ENCODE assay signal across 8 cellular contexts in genomic region chr9:133199648-133200321, GRCh38. TPM values are rescaled to one million over a fixed set of nuclear protein-coding genes. Genes with fewer than 3 reads are reported as not detected.
DNase-seq lines count a peak whose midpoint lies in the region; ATAC-seq and TF ChIP-seq lines count a peak whose summit lies in the region.

No MANE protein-coding gene starts in this region.

- 34 to 49% methylated on average over 29 to 41 of the region's 44 CpGs for WGBS in body of pancreas, 2 donors
- 46 to 49% methylated on average over 27 to 38 of the region's 44 CpGs for WGBS in thyroid gland, 2 donors

- intact Hi-C loops in body of pancreas (cut with DNase I) = no loop called here
- intact Hi-C loops in thyroid gland (cut with DNase I) = no loop called here

- TF ChIP-seq CTCF in body of pancreas (IDR thresholded peaks at IDR 0.05) (peak in 5 of 7 experiments; percentile 13 to 46 (median 26)), thyroid gland (IDR thresholded peaks at IDR 0.05) (peak in 2 of 6 experiments; percentile 34 to 44)

- ATAC-seq in body of pancreas (peak; percentile 63), HG03457 (IDR thresholded peaks at IDR 0.05; ENCODE audit: unreplicated experiment) (no peak), HG03442 (IDR thresholded peaks at IDR 0.05; ENCODE audit: unreplicated experiment) (no peak)

- H3K27ac ChIP-seq in body of pancreas (peak overlapping the region in 1 of 4 donors; percentile 12), mucosa of rectum (ENCODE audit: low read depth in 2 of 2, low read length in 2 of 2) (no peak overlapping the region), thyroid gland (peak overlapping the region in 1 of 3 donors; percentile 60)

- H3K9ac ChIP-seq in mucosa of rectum (ENCODE audit: low read depth in 1 of 2, low read length in 2 of 2) = peak overlapping the region in 1 of 2 donors; percentile 23

- TF ChIP-seq POLR2A in body of pancreas (IDR thresholded peaks at IDR 0.05) (no peak), thyroid gland (IDR thresholded peaks at IDR 0.05) (no peak)

- no peaks in the 10 kb centered on the region for H3K36me3 ChIP-seq in body of pancreas (replicated peaks in 1 of 2; ENCODE audit: insufficient read depth in 1 of 2, low read depth in 2 of 2)
- H3K36me3 ChIP-seq in mucosa of rectum (ENCODE audit: control insufficient read depth in 2 of 2, insufficient read depth in 2 of 2, low read length in 2 of 2) = no peaks in the 10 kb centered on the region
- H3K36me3 ChIP-seq in thyroid gland = no peaks in the 10 kb centered on the region

- H3K4me3 ChIP-seq in body of pancreas (peak overlapping the region in 1 of 2 donors; percentile 16), mucosa of rectum (ENCODE audit: low read length in 2 of 2) (peak overlapping the region; percentile 51 to 65), thyroid gland (replicated peaks in 1 of 3) (peak overlapping the region in 1 of 3 donors; percentile 24)

- H3K27me3 ChIP-seq in body of pancreas (no peaks in the 10 kb centered on the region), mucosa of rectum (ENCODE audit: control insufficient read depth in 2 of 2, insufficient read depth in 2 of 2, low read length in 2 of 2) (no peaks in the 10 kb centered on the region), thyroid gland (no peaks in the 10 kb centered on the region)

- H3K9me3 ChIP-seq in body of pancreas = no peaks in the 10 kb centered on the region
- no peaks in the 10 kb centered on the region for H3K9me3 ChIP-seq in mucosa of rectum (ENCODE audit: control insufficient read depth in 2 of 2, low read length in 2 of 2)
- no peaks in the 10 kb centered on the region for H3K9me3 ChIP-seq in thyroid gland

- DNase-seq in NCI-H1417 (lab: John Stamatoyannopoulos, UW) = peak; percentile 8 to 78 (median 67)
- DNase-seq in NCI-H1417 treated with DMSO at 0.1 percent for 48 hours (lab: John Stamatoyannopoulos, UW) = no peak
- peak in 3 of 4 donors; percentile 27 to 62 (median 34) for DNase-seq in body of pancreas
- DNase-seq in thyroid gland = peak; percentile 56 to 58
- DNase-seq in NCI-H345 (lab: John Stamatoyannopoulos, UW) = no peak

- H3K4me1 ChIP-seq in body of pancreas (no peaks in the 10 kb centered on the region), mucosa of rectum (ENCODE audit: control insufficient read depth in 2 of 2, insufficient read depth in 2 of 2, low read length in 2 of 2) (no peaks in the 10 kb centered on the region), thyroid gland (no peaks in the 10 kb centered on the region)

RNA-seq across cellular contexts. Expression of gene OBP2B, which starts 9.3 kb away (rescaled TPM):
- total RNA-seq in body of pancreas (not detected), thyroid gland (not detected)

RNA-seq across cellular contexts. Expression of gene GBGT1, which starts 36.1 kb away (rescaled TPM):
- total RNA-seq in body of pancreas (1 to 10 TPM; 5.4 to 9.2 TPM), thyroid gland (10 to 100 TPM; 21.4 to 45.0 (median 25.1) TPM)

Comparison
In these comparisons a context has a peak if more than half of its experiments do, and no peak if none do; other contexts are left out.
1. DNase-seq: peak in NCI-H1417 (3 of 3), body of pancreas (3 of 4) and thyroid gland (2 of 2); none in NCI-H1417 treated with DMSO at 0.1 percent for 48 hours (single experiment) and NCI-H345 (single experiment).